8 cellular contexts compared by ENCODE assay signal in genomic region chr17:67377727-67378443, GRCh38. TPM values are rescaled to one million over a fixed set of nuclear protein-coding genes. Genes with fewer than 3 reads are reported as not detected.
DNase-seq lines count a peak whose midpoint lies in the region; ATAC-seq and TF ChIP-seq lines count a peak whose summit lies in the region.

No MANE protein-coding gene starts in this region.

- H3K4me3 Mint-ChIP-seq in CD14-positive monocyte: peak overlapping the region; percentile 90 to 92

- intact Hi-C loops in CD14-positive monocyte (cut with micrococcal nuclease): loop anchor here (2.0 to 10.0 kb wide), 4 partner anchors 54 to 311 kb away; no protein-coding TSS in a partner anchor
- intact Hi-C loops in left lung (cut with DNase I): loop anchor here (5.0 to 10.0 kb wide), 2 partner anchors 309 to 317 kb away; no protein-coding TSS in a partner anchor

- peak; percentile 15 for ATAC-seq in GM21423 (IDR thresholded peaks at IDR 0.05; ENCODE audit: unreplicated experiment)
- ATAC-seq in left lung: peak; percentile 42

- TF ChIP-seq CTCF in CD14-positive monocyte (IDR thresholded peaks at IDR 0.05) (no peak), left lung (IDR thresholded peaks at IDR 0.05) (peak in 1 of 2 donors; percentile 20)

- H3K36me3 ChIP-seq in left lung: no peaks in the 10 kb centered on the region

- no peaks in the 10 kb centered on the region for H3K27me3 ChIP-seq in left lung

- peak overlapping the region; percentile 70 to 81 for H3K4me3 ChIP-seq in left lung

- H3K4me1 ChIP-seq in left lung: peaks cover 9 to 36% of the 10 kb centered on the region in 2 donors

- no peak for DNase-seq in CD14-positive monocyte (ENCODE audit: low spot score)
- peak; percentile 28 for DNase-seq in M059J (ENCODE audit: low read depth)
- peak; percentile 62 for DNase-seq in activated CD4-positive, CD25-positive, alpha-beta regulatory T cell treated with anti-CD3 and anti-CD28 coated beads, Interleukin-2, amount 50 U/mL, for 72 hours
- DNase-seq in left lung: peak; percentile 66 to 91
- peak in 2 of 3 donors; percentile 42 to 43 for DNase-seq in stimulated activated CD4-positive, alpha-beta T cell treated with anti-CD3 and anti-CD28 coated beads, TNF-alpha, amount 100 ng/mL, for 48 hours (ENCODE audit: low read depth in 3 of 3)
- no peak for DNase-seq in AML-193 (lab: John Stamatoyannopoulos, UW)

- peaks cover 0 to 14% (median 0%) of the 10 kb centered on the region in 3 donors for H3K27me3 Mint-ChIP-seq in CD14-positive monocyte (ENCODE audit: low read depth in 3 of 3)

- peak overlapping the region; percentile 84 to 93 (median 91) for H3K27ac Mint-ChIP-seq in CD14-positive monocyte

- peaks cover 35% of the 10 kb centered on the region for H3K4me1 Mint-ChIP-seq in CD14-positive monocyte

- H3K36me3 Mint-ChIP-seq in CD14-positive monocyte: peaks cover 2 to 12% of the 10 kb centered on the region in 2 donors

- peaks cover 0 to 5% (median 0%) of the 10 kb centered on the region in 7 donors for H3K9me3 Mint-ChIP-seq in CD14-positive monocyte

- H3K9me3 ChIP-seq in left lung: no peaks in the 10 kb centered on the region

- H3K27ac ChIP-seq in cingulate gyrus (ENCODE audit: low read depth, low read length): peak overlapping the region; percentile 92
- H3K27ac ChIP-seq in left lung: peak overlapping the region; percentile 92 to 93

RNA-seq across cellular contexts. Expression of gene PITPNC1, which starts 0.8 kb away (rescaled TPM):
- polyA plus RNA-seq in CD14-positive monocyte: 10 to 100 TPM; 21.7 to 31.0 TPM
- 3.2 and 4.0 TPM in 2 replicates for total RNA-seq in M059J (2014; rRNA removed; shearing (Covaris generic))
- 10 to 100 TPM; 13.7 to 21.9 TPM for total RNA-seq in left lung

RNA-seq across cellular contexts. Expression of gene PSMD12, which starts 11.5 kb away (rescaled TPM):
- 10 to 100 TPM; 17.8 to 30.7 TPM for polyA plus RNA-seq in CD14-positive monocyte
- total RNA-seq in M059J (2014; rRNA removed; shearing (Covaris generic)): 33.4 and 54.0 TPM in 2 replicates
- 10 to 100 TPM; 40.0 to 56.6 TPM for total RNA-seq in left lung

Comparison
In these comparisons a context has a peak if more than half of its experiments do, and no peak if none do; other contexts are left out.
1. DNase-seq: peak in M059J (single experiment), activated CD4-positive, CD25-positive, alpha-beta regulatory T cell treated with anti-CD3 and anti-CD28 coated beads, Interleukin-2, amount 50 U/mL, for 72 hours (single experiment), left lung (2 of 2) and stimulated activated CD4-positive, alpha-beta T cell treated with anti-CD3 and anti-CD28 coated beads, TNF-alpha, amount 100 ng/mL, for 48 hours (2 of 3); none in CD14-positive monocyte (single experiment) and AML-193 (0 of 2).